ENCODE assay signal across 12 cellular contexts in genomic region chr1:163414778-163415177, GRCh38.
DNase-seq lines count a peak whose midpoint lies in the region; ATAC-seq lines count a peak whose summit lies in the region.
"Had no signal": no experiment of that assay in that cellular context is flagged by ENCODE, and none has a peak within 500 bp of the region (broad histone marks: within the 10 kb centered on the region; RNA-seq: fewer than 3 reads in every experiment).

No MANE protein-coding gene starts in this region.

- H3K27ac Mint-ChIP-seq in stimulated activated memory B cell treated with anti-CD40 and anti-IgM and Interleukin-4, amounts not matched to agents 10 μg/mL and 1 μg/mL and 100 μg/mL, for 72 hours, result peak overlapping the region; percentile 2

- H3K4me1 Mint-ChIP-seq in stimulated activated memory B cell treated with anti-CD40 and anti-IgM and Interleukin-4, amounts not matched to agents 10 μg/mL and 1 μg/mL and 100 μg/mL, for 72 hours, result peaks cover 18% of the 10 kb centered on the region

- no peak overlapping the region for H3K4me3 Mint-ChIP-seq in stimulated activated memory B cell treated with anti-CD40 and anti-IgM and Interleukin-4, amounts not matched to agents 10 μg/mL and 1 μg/mL and 100 μg/mL, for 72 hours

- WGBS in aorta, 2 donors, result 85 to 89% methylated on average over 3 of the region's 3 CpGs

- intact Hi-C loops in aorta (cut with DNase I), result loop anchor here (5.0 to 10.0 kb wide), 2 partner anchors 1658 to 1660 kb away; no protein-coding TSS in a partner anchor

- ATAC-seq in GM19043 (IDR thresholded peaks at IDR 0.05; ENCODE audit: low read depth, unreplicated experiment) (peak; percentile 95), HG02588 (IDR thresholded peaks at IDR 0.05; ENCODE audit: unreplicated experiment) (peak; percentile 91), HG03280 (IDR thresholded peaks at IDR 0.05; ENCODE audit: unreplicated experiment) (peak; percentile 82), aorta (ENCODE audit: low FRiP score) (no peak)
- peak; percentile 65 for ATAC-seq in stimulated activated memory B cell treated with anti-CD40 and anti-IgM and Interleukin-4, amounts not matched to agents 10 μg/mL and 1 μg/mL and 100 μg/mL, for 72 hours
- ATAC-seq: HepG2 had no signal

- no peak overlapping the region for H3K4me3 ChIP-seq in aorta (ENCODE audit: low read length in 2 of 2)
- H3K4me3 ChIP-seq: thoracic aorta had no signal

- DNase-seq in UCSD-AML1 (lab: John Stamatoyannopoulos, UW; ENCODE audit: unreplicated experiment) (no peak), aorta (no peak), SW 1271 (lab: John Stamatoyannopoulos, UW) (no peak)
- DNase-seq: Caco-2, midbrain, NCI-H2171 treated with DMSO at 0.1 percent for 48 hours had no signal

- H3K36me3 Mint-ChIP-seq in stimulated activated memory B cell treated with anti-CD40 and anti-IgM and Interleukin-4, amounts not matched to agents 10 μg/mL and 1 μg/mL and 100 μg/mL, for 72 hours, result no peaks in the 10 kb centered on the region

- no peaks in the 10 kb centered on the region for H3K9me3 ChIP-seq in aorta (ENCODE audit: control insufficient read depth, low read length)
- H3K9me3 ChIP-seq: Caco-2, thoracic aorta had no signal

- H3K27me3 ChIP-seq in aorta (ENCODE audit: control insufficient read depth in 1 of 2, insufficient read depth in 2 of 2, low read length in 1 of 2), result no peaks in the 10 kb centered on the region

- peaks cover 9% of the 10 kb centered on the region for H3K27me3 Mint-ChIP-seq in stimulated activated memory B cell treated with anti-CD40 and anti-IgM and Interleukin-4, amounts not matched to agents 10 μg/mL and 1 μg/mL and 100 μg/mL, for 72 hours

- no peak overlapping the region for H3K27ac ChIP-seq in aorta (ENCODE audit: low read depth in 1 of 2, low read length in 2 of 2)
- H3K27ac ChIP-seq: thoracic aorta had no signal

- no peaks in the 10 kb centered on the region for H3K4me1 ChIP-seq in aorta (ENCODE audit: control insufficient read depth in 1 of 2, insufficient read depth in 2 of 2, low read length in 2 of 2)
- H3K4me1 ChIP-seq: Caco-2 had no signal

- H3K9me3 Mint-ChIP-seq in stimulated activated memory B cell treated with anti-CD40 and anti-IgM and Interleukin-4, amounts not matched to agents 10 μg/mL and 1 μg/mL and 100 μg/mL, for 72 hours, result no peaks in the 10 kb centered on the region

- H3K36me3 ChIP-seq in aorta (ENCODE audit: control insufficient read depth in 1 of 2, insufficient read depth in 2 of 2, low read length in 1 of 2), result no peaks in the 10 kb centered on the region
- H3K36me3 ChIP-seq: thoracic aorta had no signal
